Comparison of ENCODE assay signal across 1 cellular context in the genomic region with DNA sequence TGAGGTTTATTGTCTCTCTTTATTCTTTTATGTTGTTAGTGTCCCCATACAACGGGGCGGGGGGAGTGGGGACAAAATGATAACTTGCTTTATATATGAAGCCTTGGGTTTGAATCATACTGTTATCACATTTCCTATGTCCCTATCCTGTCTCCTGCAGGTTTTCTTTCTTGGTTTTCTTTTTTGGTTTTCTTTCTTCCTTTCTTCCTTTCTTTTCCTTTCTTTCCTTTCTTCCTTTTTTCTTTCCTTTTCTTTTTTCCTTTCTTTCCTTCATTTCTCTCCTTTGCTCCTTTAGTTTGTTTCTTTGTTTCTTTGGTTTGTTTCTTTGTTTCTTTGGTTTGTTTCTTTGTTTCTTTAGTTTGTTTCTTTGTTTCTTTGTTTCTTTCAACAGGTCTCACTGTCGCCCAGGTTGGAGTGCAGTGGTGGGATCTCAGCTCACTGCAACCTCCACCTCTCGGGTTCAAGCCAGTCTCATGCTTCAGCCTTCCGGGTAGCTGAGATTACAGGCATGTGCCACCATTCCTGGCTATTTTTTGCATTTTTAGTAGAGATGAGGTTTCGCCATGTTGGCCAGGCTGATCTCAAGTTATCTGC.
TF ChIP-seq lines count a peak whose summit lies in the region.

No MANE protein-coding gene starts in this region.

TF ChIP-seq in HEK293, 187 proteins besides CTCF, POLR2A, EP300 and RAD21:
- TF ChIP-seq, protein P1, sequence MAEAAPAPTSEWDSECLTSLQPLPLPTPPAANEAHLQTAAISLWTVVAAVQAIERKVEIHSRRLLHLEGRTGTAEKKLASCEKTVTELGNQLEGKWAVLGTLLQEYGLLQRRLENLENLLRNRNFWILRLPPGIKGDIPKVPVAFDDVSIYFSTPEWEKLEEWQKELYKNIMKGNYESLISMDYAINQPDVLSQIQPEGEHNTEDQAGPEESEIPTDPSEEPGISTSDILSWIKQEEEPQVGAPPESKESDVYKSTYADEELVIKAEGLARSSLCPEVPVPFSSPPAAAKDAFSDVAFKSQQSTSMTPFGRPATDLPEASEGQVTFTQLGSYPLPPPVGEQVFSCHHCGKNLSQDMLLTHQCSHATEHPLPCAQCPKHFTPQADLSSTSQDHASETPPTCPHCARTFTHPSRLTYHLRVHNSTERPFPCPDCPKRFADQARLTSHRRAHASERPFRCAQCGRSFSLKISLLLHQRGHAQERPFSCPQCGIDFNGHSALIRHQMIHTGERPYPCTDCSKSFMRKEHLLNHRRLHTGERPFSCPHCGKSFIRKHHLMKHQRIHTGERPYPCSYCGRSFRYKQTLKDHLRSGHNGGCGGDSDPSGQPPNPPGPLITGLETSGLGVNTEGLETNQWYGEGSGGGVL (tag by site-specific recombination; IDR thresholded peaks at IDR 0.05) = no peak
- TF ChIP-seq ZNF837 (tag by site-specific recombination; IDR thresholded peaks at IDR 0.05) = no peak
- peak; percentile 99 for TF ChIP-seq PRDM1 (tag by site-specific recombination; IDR thresholded peaks at IDR 0.05)
- TF ChIP-seq, protein P2, sequence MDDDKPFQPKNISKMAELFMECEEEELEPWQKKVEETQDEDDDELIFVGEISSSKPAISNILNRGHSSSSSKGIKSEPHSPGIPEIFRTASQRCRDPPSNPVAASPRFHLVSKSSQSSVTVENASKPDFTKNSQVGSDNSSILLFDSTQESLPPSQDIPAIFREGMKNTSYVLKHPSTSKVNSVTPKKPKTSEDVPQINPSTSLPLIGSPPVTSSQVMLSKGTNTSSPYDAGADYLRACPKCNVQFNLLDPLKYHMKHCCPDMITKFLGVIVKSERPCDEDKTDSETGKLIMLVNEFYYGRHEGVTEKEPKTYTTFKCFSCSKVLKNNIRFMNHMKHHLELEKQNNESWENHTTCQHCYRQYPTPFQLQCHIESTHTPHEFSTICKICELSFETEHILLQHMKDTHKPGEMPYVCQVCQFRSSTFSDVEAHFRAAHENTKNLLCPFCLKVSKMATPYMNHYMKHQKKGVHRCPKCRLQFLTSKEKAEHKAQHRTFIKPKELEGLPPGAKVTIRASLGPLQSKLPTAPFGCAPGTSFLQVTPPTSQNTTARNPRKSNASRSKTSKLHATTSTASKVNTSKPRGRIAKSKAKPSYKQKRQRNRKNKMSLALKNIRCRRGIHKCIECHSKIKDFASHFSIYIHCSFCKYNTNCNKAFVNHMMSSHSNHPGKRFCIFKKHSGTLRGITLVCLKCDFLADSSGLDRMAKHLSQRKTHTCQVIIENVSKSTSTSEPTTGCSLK (tag by site-specific recombination; IDR thresholded peaks at IDR 0.05) = no peak
- TF ChIP-seq SCRT2 (tag by site-specific recombination; IDR thresholded peaks at IDR 0.05) = peak; percentile 73
- no peak for TF ChIP-seq KLF16 (tag by site-specific recombination; IDR thresholded peaks at IDR 0.05)
- TF ChIP-seq ZNF366 (tag by site-specific recombination; conservative IDR thresholded peaks at IDR 0.05) = peak; percentile 77
- TF ChIP-seq SCRT1 (tag by site-specific recombination; IDR thresholded peaks at IDR 0.05; ENCODE audit: borderline replicate concordance) = peak; percentile 86; the same call in 1 of the 2 replicates
- TF ChIP-seq ZNF423 (tag by site-specific recombination; IDR thresholded peaks at IDR 0.05) = no peak
- TF ChIP-seq, protein P3, sequence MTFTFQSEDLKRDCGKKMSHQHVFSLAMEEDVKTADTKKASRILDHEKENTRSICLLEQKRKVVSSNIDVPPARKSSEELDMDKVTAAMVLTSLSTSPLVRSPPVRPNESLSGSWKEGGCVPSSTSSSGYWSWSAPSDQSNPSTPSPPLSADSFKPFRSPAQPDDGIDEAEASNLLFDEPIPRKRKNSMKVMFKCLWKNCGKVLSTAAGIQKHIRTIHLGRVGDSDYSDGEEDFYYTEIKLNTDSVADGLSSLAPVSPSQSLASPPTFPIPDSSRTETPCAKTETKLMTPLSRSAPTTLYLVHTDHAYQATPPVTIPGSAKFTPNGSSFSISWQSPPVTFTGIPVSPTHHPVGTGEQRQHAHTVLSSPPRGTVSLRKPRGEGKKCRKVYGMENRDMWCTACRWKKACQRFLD (tag by site-specific recombination; IDR thresholded peaks at IDR 0.05) = no peak
- no peak for TF ChIP-seq BCL11A (tag by site-specific recombination; IDR thresholded peaks at IDR 0.05; ENCODE audit: low read depth)
